22 cellular contexts compared by ENCODE assay signal in the genomic region with DNA sequence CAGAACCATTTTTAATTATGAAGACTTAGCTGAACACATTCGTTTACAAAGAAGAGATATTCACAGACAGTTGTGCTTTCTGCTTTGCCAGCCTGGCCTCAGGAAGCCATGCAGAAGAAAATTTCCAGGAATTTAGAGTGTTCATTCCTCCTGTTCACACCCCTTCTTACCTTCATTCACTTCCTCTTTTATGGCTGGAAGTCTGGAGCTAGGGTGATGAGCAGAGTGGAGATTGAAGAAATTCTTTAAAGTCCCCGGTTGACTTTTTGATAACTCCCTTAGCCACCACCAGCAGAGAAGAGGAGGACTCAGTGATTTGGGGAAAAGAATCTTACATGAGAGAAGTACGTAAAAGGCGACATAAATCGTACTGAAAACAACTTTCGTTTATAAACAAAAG.
DNase-seq lines count a peak whose midpoint lies in the region; ATAC-seq, FAIRE-seq and TF ChIP-seq lines count a peak whose summit lies in the region.
"Had no signal": no experiment of that assay in that cellular context is flagged by ENCODE, and none has a peak within 500 bp of the region (broad histone marks: within the 10 kb centered on the region; RNA-seq: fewer than 3 reads in every experiment).

No MANE protein-coding gene starts in this region.

- H2AK5ac ChIP-seq in mesendoderm (ENCODE audit: low read length): no peak overlapping the region

- CTCF ChIA-PET in A549 (lab: Yijun Ruan, JAX): interaction anchor here (0.7 to 1.1 kb wide), 3 partner anchors 25 to 1512 kb away, joined by 3 read pairs; no protein-coding TSS in a partner anchor

- TF ChIP-seq EP300 in A549 (IDR thresholded peaks at IDR 0.05): no peak

- ATAC-seq in A549 (no peak), GM23338 (no peak), HG02885 (IDR thresholded peaks at IDR 0.05; ENCODE audit: poor library complexity, unreplicated experiment) (no peak)
- ATAC-seq: CD8-positive, alpha-beta T cell had no signal

- H3K9me3 Mint-ChIP-seq in GM23338: no peaks in the 10 kb centered on the region; the same call in 2 of the 3 replicates
- H3K9me3 Mint-ChIP-seq: CD8-positive, alpha-beta T cell had no signal

- H3F3A ChIP-seq in GM23338 (replicated peaks; ENCODE audit: low read depth): no peaks in the 10 kb centered on the region

- H3K9ac ChIP-seq in mesendoderm (ENCODE audit: low read length): no peak overlapping the region
- H3K9ac ChIP-seq: BLaER1 treated with 17β-estradiol and CSF1 and Interleukin-3, amounts not matched to agents 10 nM and 100 nM had no signal

- H3K18ac ChIP-seq in mesendoderm (ENCODE audit: low read length): no peak overlapping the region

- no peak overlapping the region for H4K8ac ChIP-seq in mesendoderm (ENCODE audit: low read depth, low read length)

- 0 out of 3 replicates have a peak, but pooled peaks cover 6% of the 10 kb centered on the region for H3K9me3 ChIP-seq in A549
- no peaks in the 10 kb centered on the region for H3K9me3 ChIP-seq in osteoblast (ENCODE audit: low read depth, low read length)
- H3K9me3 ChIP-seq: BLaER1 treated with 17β-estradiol and CSF1 and Interleukin-3, amounts not matched to agents 10 nM and 100 nM; Caco-2 had no signal

- H3K4me2 ChIP-seq in A549 (no peak overlapping the region), GM23338 (no peak overlapping the region), mesendoderm (ENCODE audit: low read length) (no peak overlapping the region), osteoblast (ENCODE audit: insufficient read depth, low read length) (no peak overlapping the region)
- H3K4me2 ChIP-seq: BLaER1 treated with 17β-estradiol and CSF1 and Interleukin-3, amounts not matched to agents 10 nM and 100 nM had no signal

- WGBS in A549 (ENCODE audit: missing lambda C conversion rate): 10% methylated on average over 6 of the region's 6 CpGs
- WGBS in mesendoderm (ENCODE audit: extremely low coverage, insufficient coverage, low lambda C conversion rate): no CpG with 5 or more reads among the region's 6 CpGs

- DNase-seq in A549 (ENCODE audit: low read depth in 1 of 2, low spot score in 1 of 2) (no peak), GM23338 (ENCODE audit: low spot score) (no peak), mesendoderm (peak; percentile 2), osteoblast (ENCODE audit: insufficient read length, low spot score, missing footprints) (peak; percentile 54), Ammon's horn (ENCODE audit: low spot score) (no peak), NCI-H82 treated with DMSO at 0.1 percent for 48 hours (lab: John Stamatoyannopoulos, UW; ENCODE audit: unreplicated experiment) (no peak)
- DNase-seq: ACHN; Caco-2; Calu3; CD4-positive, alpha-beta T cell; CD8-positive, alpha-beta T cell; DMS79 treated with DMSO at 0.1 percent for 48 hours; GF-D8 had no signal

- H3K36me3 Mint-ChIP-seq in GM23338 (ENCODE audit: low read depth): no peaks in the 10 kb centered on the region
- H3K36me3 Mint-ChIP-seq: CD8-positive, alpha-beta T cell had no signal

- H3K36me3 ChIP-seq in GM23338 (ENCODE audit: insufficient read depth): no peaks in the 10 kb centered on the region
- no peaks in the 10 kb centered on the region for H3K36me3 ChIP-seq in mesendoderm (ENCODE audit: control insufficient read depth, insufficient read depth, low read length)
- no peaks in the 10 kb centered on the region for H3K36me3 ChIP-seq in osteoblast (ENCODE audit: insufficient read depth, low read length)
- H3K36me3 ChIP-seq: BLaER1 treated with 17β-estradiol and CSF1 and Interleukin-3, amounts not matched to agents 10 nM and 100 nM had no signal

- no peak overlapping the region for H3K27ac Mint-ChIP-seq in GM23338
- H3K27ac Mint-ChIP-seq: B cell; CD4-positive, alpha-beta T cell; CD8-positive, alpha-beta T cell had no signal

- peak overlapping the region; percentile 75; the same call in 1 of the 2 replicates for H2AFZ ChIP-seq in GM23338
- H2AFZ ChIP-seq in osteoblast (ENCODE audit: low read length): no peak overlapping the region

- peaks cover 4% of the 10 kb centered on the region for H3K27me3 Mint-ChIP-seq in GM23338 (ENCODE audit: insufficient read depth, low read depth, poor library complexity)
- H3K27me3 Mint-ChIP-seq: B cell had no signal

- no peak for TF ChIP-seq RAD21 in A549 (conservative IDR thresholded peaks at IDR 0.05 in 1 of 2, IDR thresholded peaks at IDR 0.05 in 1 of 2)

- POLR2A ChIA-PET in A549 (lab: Yijun Ruan, JAX): no interaction called here

- H2BK15ac ChIP-seq in mesendoderm (replicated peaks; ENCODE audit: low read depth): no peak overlapping the region

- H3K27me3 ChIP-seq in GM23338 (ENCODE audit: insufficient read depth) (no peaks in the 10 kb centered on the region), mesendoderm (ENCODE audit: insufficient read depth, low read length, poor library complexity) (no peaks in the 10 kb centered on the region), osteoblast (ENCODE audit: insufficient read depth, low read length) (no peaks in the 10 kb centered on the region)
- H3K27me3 ChIP-seq: BLaER1 treated with 17β-estradiol and CSF1 and Interleukin-3, amounts not matched to agents 10 nM and 100 nM had no signal

- no peak overlapping the region for H2BK120ac ChIP-seq in mesendoderm (ENCODE audit: low read depth, low read length)

- no peak overlapping the region for H3K4me3 Mint-ChIP-seq in GM23338
- H3K4me3 Mint-ChIP-seq: B cell; CD4-positive, alpha-beta T cell; CD8-positive, alpha-beta T cell had no signal

- H3K4me1 Mint-ChIP-seq in GM23338: no peaks in the 10 kb centered on the region
- H3K4me1 Mint-ChIP-seq: B cell had no signal

- H3K23ac ChIP-seq in mesendoderm (ENCODE audit: low read length): no peak overlapping the region

- no peak for TF ChIP-seq POLR2A in A549 (IDR thresholded peaks at IDR 0.05; ENCODE audit: low read length)

- H3K9me2 ChIP-seq in GM23338 (ENCODE audit: insufficient read depth): peaks cover 4% of the 10 kb centered on the region; the same call in 1 of the 2 replicates

- H3K4me1 ChIP-seq in A549 (no peaks in the 10 kb centered on the region), GM23338 (ENCODE audit: insufficient read depth) (no peaks in the 10 kb centered on the region), mesendoderm (ENCODE audit: control insufficient read depth, low read depth, low read length) (no peaks in the 10 kb centered on the region), osteoblast (ENCODE audit: insufficient read depth, low read length) (no peaks in the 10 kb centered on the region)
- H3K4me1 ChIP-seq: BLaER1 treated with 17β-estradiol and CSF1 and Interleukin-3, amounts not matched to agents 10 nM and 100 nM; Caco-2 had no signal

- no peak overlapping the region for H3K4ac ChIP-seq in mesendoderm (ENCODE audit: low read depth, low read length)

- no peak for TF ChIP-seq CTCF in A549 (IDR thresholded peaks at IDR 0.05)
- no peak for TF ChIP-seq CTCF in GM23338 (conservative IDR thresholded peaks at IDR 0.05; ENCODE audit: low read depth in 2 of 2)
- no peak for TF ChIP-seq CTCF in osteoblast (IDR thresholded peaks at IDR 0.05; ENCODE audit: extremely low read depth, low read depth, low read length)

- no peak overlapping the region for H2BK5ac ChIP-seq in mesendoderm (ENCODE audit: low read length)

- H4K20me1 ChIP-seq in GM23338 (replicated peaks; ENCODE audit: insufficient read depth): no peaks in the 10 kb centered on the region
- H4K20me1 ChIP-seq in osteoblast (ENCODE audit: insufficient read depth, low read length): no peaks in the 10 kb centered on the region
- H4K20me1 ChIP-seq: BLaER1 treated with 17β-estradiol and CSF1 and Interleukin-3, amounts not matched to agents 10 nM and 100 nM had no signal

- no peaks in the 10 kb centered on the region for H3K79me1 ChIP-seq in mesendoderm (ENCODE audit: low read length)

- FAIRE-seq in A549 (lab: Jason Lieb, UNC): peak; percentile 56
- FAIRE-seq: D721Med, G401.6, GM12892, GM18507 had no signal

- H3K4me3 ChIP-seq in A549 (no peak overlapping the region), GM23338 (no peak overlapping the region), mesendoderm (ENCODE audit: low read length) (no peak overlapping the region), osteoblast (ENCODE audit: insufficient read depth, low read length) (no peak overlapping the region)
- H3K4me3 ChIP-seq: BLaER1 treated with 17β-estradiol and CSF1 and Interleukin-3, amounts not matched to agents 10 nM and 100 nM had no signal

- H3K79me2 ChIP-seq in GM23338 (replicated peaks; ENCODE audit: insufficient read depth): no peaks in the 10 kb centered on the region
- H3K79me2 ChIP-seq in mesendoderm (ENCODE audit: control insufficient read depth, insufficient read depth, low read length): no peaks in the 10 kb centered on the region
- H3K79me2 ChIP-seq in osteoblast (ENCODE audit: insufficient read depth, low read length): no peaks in the 10 kb centered on the region

- H3K27ac ChIP-seq in A549 (no peak overlapping the region), GM23338 (ENCODE audit: low read depth) (no peak overlapping the region), mesendoderm (ENCODE audit: low read depth, low read length) (no peak overlapping the region), osteoblast (ENCODE audit: low read depth, low read length) (no peak overlapping the region)
- H3K27ac ChIP-seq: 22Rv1; BLaER1 treated with 17β-estradiol and CSF1 and Interleukin-3, amounts not matched to agents 10 nM and 100 nM; C4-2B had no signal

- no peak overlapping the region for H4K5ac ChIP-seq in mesendoderm (ENCODE audit: low read length)

- H3K56ac ChIP-seq in mesendoderm (ENCODE audit: low read length): no peak overlapping the region

TF ChIP-seq in A549, 52 proteins besides CTCF, POLR2A, EP300 and RAD21:
- TF ChIP-seq NPAS2 (CRISPR knock-in tag; IDR thresholded peaks at IDR 0.05; ENCODE audit: borderline replicate concordance) (no peak), ZNF302 (CRISPR knock-in tag; IDR thresholded peaks at IDR 0.05) (no peak), RNF2 (IDR thresholded peaks at IDR 0.05; ENCODE audit: borderline replicate concordance, low read depth) (no peak), HOXA7 (CRISPR knock-in tag; IDR thresholded peaks at IDR 0.05) (no peak), POLR2AphosphoS2 (conservative IDR thresholded peaks at IDR 0.05; ENCODE audit: low read length) (no peak), KDM5A (IDR thresholded peaks at IDR 0.05) (no peak), NR3C1 (IDR thresholded peaks at IDR 0.05) (no peak)

TF ChIP-seq in GM23338, 12 proteins besides CTCF, POLR2A, EP300 and RAD21:
- no peak for TF ChIP-seq CREB1 (CRISPR knock-in tag; IDR thresholded peaks at IDR 0.05; ENCODE audit: low read depth)

Comparison
In these comparisons a context has a peak if more than half of its experiments do, and no peak if none do; other contexts are left out.
1. DNase-seq: peak in mesendoderm (single experiment) and osteoblast (single experiment); none in A549 (0 of 2), GM23338 (single experiment), Ammon's horn (single experiment) and NCI-H82 treated with DMSO at 0.1 percent for 48 hours (single experiment).